In the genomic region with DNA sequence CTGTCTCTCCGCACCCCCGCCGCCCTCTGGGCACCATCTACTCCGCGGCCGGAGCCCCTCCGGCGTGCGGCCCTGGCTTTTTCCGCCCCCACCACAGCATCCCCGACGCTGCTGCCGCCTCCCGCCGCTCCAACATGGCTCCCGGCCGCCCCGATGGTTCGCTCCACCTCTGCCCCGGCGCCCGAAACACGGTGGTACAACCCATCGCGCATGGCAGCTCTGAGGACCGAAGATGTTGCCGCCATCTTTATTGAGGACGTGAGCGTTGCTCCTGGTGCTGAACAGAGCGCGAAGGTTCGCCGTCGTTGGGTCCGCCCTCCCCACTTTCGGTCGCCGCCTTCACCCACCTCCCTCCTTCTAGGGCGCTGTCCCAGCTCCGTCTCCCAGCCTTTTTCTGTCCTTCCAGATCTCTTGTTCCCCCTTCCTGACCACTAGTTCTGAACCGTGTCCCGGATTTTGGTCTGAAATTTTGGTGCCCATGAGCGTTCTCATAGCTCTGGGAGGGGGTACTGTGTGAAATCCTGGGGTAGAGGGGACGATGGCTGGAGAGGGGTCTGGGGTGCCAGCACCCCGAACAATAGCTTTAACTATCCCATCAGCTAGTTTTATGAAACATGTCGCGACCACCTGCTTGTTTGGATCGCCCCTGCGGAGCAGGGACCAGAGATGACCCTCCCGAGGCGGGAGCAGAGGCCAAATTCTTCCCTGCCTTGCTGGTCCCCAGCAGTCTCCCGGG, we compare ENCODE assay signal across 8 cellular contexts. TPM values are rescaled to one million over a fixed set of nuclear protein-coding genes. Genes with fewer than 3 reads are reported as not detected.
DNase-seq lines count a peak whose midpoint lies in the region; ATAC-seq, FAIRE-seq and TF ChIP-seq lines count a peak whose summit lies in the region.

CELSR3 (minus strand) TSS at position 134 of the 736 bp plus-strand sequence. CDS start 252 bp downstream, outside the sequence.

- TF ChIP-seq POLR2A in upper lobe of left lung (IDR thresholded peaks at IDR 0.05): no peak

- H3K27ac ChIP-seq in HUES6 (ENCODE audit: low read depth, low read length) (peak within 1 kb of the TSS; percentile 94), neutrophil (no peak within 1 kb of the TSS), upper lobe of left lung (peak within 1 kb of the TSS in 3 of 4 donors; percentile 30 to 75 (median 58))

- no peak for TF ChIP-seq EP300 in upper lobe of left lung (IDR thresholded peaks at IDR 0.05)

- FAIRE-seq in RCC 7860 (lab: Jason Lieb, UNC): no peak

- DNase-seq in COLO668 (lab: John Stamatoyannopoulos, UW; ENCODE audit: unreplicated experiment): peak; percentile 86
- DNase-seq in RCC 7860 (ENCODE audit: low spot score): peak; percentile 4
- peak; percentile 85 for DNase-seq in glomerular visceral epithelial cell (ENCODE audit: extremely low spot score)
- DNase-seq in upper lobe of left lung: peak in 1 of 2 donors; percentile 87

- H3K27ac Mint-ChIP-seq in activated naive CD4-positive, alpha-beta T cell treated with anti-CD3 and anti-CD28 coated beads, Interleukin-2, amount 50 U/mL, for 24 hours: no peak within 1 kb of the TSS

- H3K4me1 ChIP-seq in HUES6 (ENCODE audit: control insufficient read depth, insufficient read depth, low read length) (peaks cover 10% of the 10 kb centered on the region), neutrophil (ENCODE audit: control insufficient read depth in 1 of 2, insufficient read depth in 1 of 2, low read depth in 1 of 2, low read length in 1 of 2) (peaks cover 14 to 21% of the 10 kb centered on the region in 2 experiments), upper lobe of left lung (peaks cover 20 to 37% (median 29%) of the 10 kb centered on the region in 4 donors)

- no peaks in the 10 kb centered on the region for H3K9me3 Mint-ChIP-seq in activated naive CD4-positive, alpha-beta T cell treated with anti-CD3 and anti-CD28 coated beads, Interleukin-2, amount 50 U/mL, for 24 hours

- H3K36me3 ChIP-seq in HUES6 (ENCODE audit: control insufficient read depth, insufficient read depth, low read length): peaks cover 21% of the 10 kb centered on the region
- no peaks in the 10 kb centered on the region for H3K36me3 ChIP-seq in neutrophil
- no peaks in the 10 kb centered on the region for H3K36me3 ChIP-seq in upper lobe of left lung

- no peaks in the 10 kb centered on the region for H3K9me3 ChIP-seq in HUES6 (ENCODE audit: control insufficient read depth, insufficient read depth, low read depth, low read length)
- H3K9me3 ChIP-seq in neutrophil: no peaks in the 10 kb centered on the region
- H3K9me3 ChIP-seq in upper lobe of left lung: no peaks in the 10 kb centered on the region

- peaks cover 9% of the 10 kb centered on the region for H3K4me1 Mint-ChIP-seq in activated naive CD4-positive, alpha-beta T cell treated with anti-CD3 and anti-CD28 coated beads, Interleukin-2, amount 50 U/mL, for 24 hours

- peaks cover 10% of the 10 kb centered on the region for H3K27me3 Mint-ChIP-seq in activated naive CD4-positive, alpha-beta T cell treated with anti-CD3 and anti-CD28 coated beads, Interleukin-2, amount 50 U/mL, for 24 hours

- 4 to 5% methylated on average over 15 to 42 of the region's 52 CpGs for WGBS in upper lobe of left lung, 2 donors

- peak within 1 kb of the TSS; percentile 85 for H3K9ac ChIP-seq in HUES6 (ENCODE audit: low read length)

- H3K4me3 ChIP-seq in HUES6 (ENCODE audit: low read depth, low read length) (peak within 1 kb of the TSS; percentile 72), neutrophil (ENCODE audit: low read depth in 1 of 2, low read length in 1 of 2) (peak within 1 kb of the TSS; percentile 68 to 73), upper lobe of left lung (peak within 1 kb of the TSS; percentile 20 to 55 (median 48))

- no peaks in the 10 kb centered on the region for H3K36me3 Mint-ChIP-seq in activated naive CD4-positive, alpha-beta T cell treated with anti-CD3 and anti-CD28 coated beads, Interleukin-2, amount 50 U/mL, for 24 hours

- peak within 1 kb of the TSS; percentile 63 for H3K4me3 Mint-ChIP-seq in activated naive CD4-positive, alpha-beta T cell treated with anti-CD3 and anti-CD28 coated beads, Interleukin-2, amount 50 U/mL, for 24 hours

- H3K27me3 ChIP-seq in HUES6 (ENCODE audit: control insufficient read depth, insufficient read depth, low read length) (peaks cover 3% of the 10 kb centered on the region; the same call in 1 of the 2 replicates), neutrophil (peaks cover 69% of the 10 kb centered on the region), upper lobe of left lung (peaks cover 0 to 33% (median 8%) of the 10 kb centered on the region in 4 donors)

- ATAC-seq in upper lobe of left lung (ENCODE audit: low FRiP score in 2 of 2) (peak; percentile 52 to 72), HG03196 (IDR thresholded peaks at IDR 0.05; ENCODE audit: unreplicated experiment) (no peak)

- TF ChIP-seq CTCF in neutrophil (IDR thresholded peaks at IDR 0.05) (no peak), upper lobe of left lung (IDR thresholded peaks at IDR 0.05) (no peak)

RNA-seq across cellular contexts. Expression of gene CELSR3, which starts in this region (rescaled TPM):
- 10 to 100 TPM in 1 of 6 donors, 1 to 10 TPM in 4, under 1 TPM in 1; 0.76 to 10.5 (median 1.5) TPM for total RNA-seq in upper lobe of left lung
